9 cellular contexts compared by ENCODE assay signal in genomic region chr12:132414634-132415340, GRCh38.
DNase-seq lines count a peak whose midpoint lies in the region; ATAC-seq, FAIRE-seq and TF ChIP-seq lines count a peak whose summit lies in the region.
"Had no signal": no experiment of that assay in that cellular context is flagged by ENCODE, and none has a peak within 500 bp of the region (broad histone marks: within the 10 kb centered on the region; RNA-seq: fewer than 3 reads in every experiment).

No MANE protein-coding gene starts in this region.

- FAIRE-seq in D721Med (lab: Jason Lieb, UNC) = no peak
- no peak for FAIRE-seq in RCC 7860 (lab: Jason Lieb, UNC)
- FAIRE-seq: colon had no signal

- ATAC-seq in GM21447 (IDR thresholded peaks at IDR 0.05; ENCODE audit: unreplicated experiment) = peak; percentile 85
- peak; percentile 88 for ATAC-seq in omental fat pad (ENCODE audit: low FRiP score)

- no peaks in the 10 kb centered on the region for H3K79me2 ChIP-seq in KMS-11 (ENCODE audit: insufficient read depth, low read depth)

- TF ChIP-seq EP300 in suprapubic skin (IDR thresholded peaks at IDR 0.05) = no peak

- H4K20me1 ChIP-seq in KMS-11 (ENCODE audit: insufficient read depth) = no peaks in the 10 kb centered on the region

- TF ChIP-seq CTCF in D721Med (IDR thresholded peaks at IDR 0.05; ENCODE audit: insufficient read depth, missing control alignments) = peak; percentile 90
- peak; percentile 57 for TF ChIP-seq CTCF in KMS-11 (conservative IDR thresholded peaks at IDR 0.05; ENCODE audit: low read depth, low read length)
- TF ChIP-seq CTCF in omental fat pad (IDR thresholded peaks at IDR 0.05) = peak in 1 of 3 donors; percentile 77
- TF ChIP-seq CTCF in suprapubic skin (IDR thresholded peaks at IDR 0.05) = peak; percentile 80 to 87

- no peaks in the 10 kb centered on the region for H3K4me1 ChIP-seq in KMS-11 (ENCODE audit: low read depth, poor library complexity, severe bottlenecking)
- peaks cover 15% of the 10 kb centered on the region for H3K4me1 ChIP-seq in suprapubic skin

- H3K4me2 ChIP-seq in KMS-11 = no peak overlapping the region

- H3K27me3 ChIP-seq in KMS-11 (ENCODE audit: insufficient read depth, low read depth) (no peaks in the 10 kb centered on the region), suprapubic skin (peaks cover 67% of the 10 kb centered on the region)

- no peak for TF ChIP-seq POLR2A in suprapubic skin (IDR thresholded peaks at IDR 0.05)

- H3K9me3 ChIP-seq in suprapubic skin = no peaks in the 10 kb centered on the region

- no peak overlapping the region for H2AFZ ChIP-seq in KMS-11 (ENCODE audit: low read depth)

- H3K36me3 ChIP-seq in KMS-11 (ENCODE audit: insufficient read depth) (no peaks in the 10 kb centered on the region), suprapubic skin (no peaks in the 10 kb centered on the region)

- peak; percentile 86 for DNase-seq in D721Med (ENCODE audit: insufficient read length, low spot score)
- peak; percentile 62 for DNase-seq in RCC 7860 (ENCODE audit: low spot score)
- peak; percentile 65 for DNase-seq in activated T-helper 1 cell treated with Interleukin-2 at 50 U/mL for 16 hours (ENCODE audit: low read depth)
- peak; percentile 56 for DNase-seq in fibroblast of the conjunctiva (ENCODE audit: low read depth)
- peak; percentile 30 for DNase-seq in omental fat pad (ENCODE audit: low spot score)
- no peak for DNase-seq in suprapubic skin (ENCODE audit: low spot score in 2 of 2)

- H3K27ac ChIP-seq in KMS-11 (no peak overlapping the region), suprapubic skin (no peak overlapping the region)

- WGBS in suprapubic skin = 37% methylated on average over 6 of the region's 30 CpGs

- H3K4me3 ChIP-seq in KMS-11 (IDR thresholded peaks at IDR 0.05; ENCODE audit: insufficient read depth, low read depth, low read length) (no peak overlapping the region), suprapubic skin (no peak overlapping the region)

- H3K9ac ChIP-seq in KMS-11 = no peak overlapping the region

Comparison
In these comparisons a context has a peak if more than half of its experiments do, and no peak if none do; other contexts are left out.
1. DNase-seq: peak in D721Med (single experiment), RCC 7860 (single experiment), activated T-helper 1 cell treated with Interleukin-2 at 50 U/mL for 16 hours (single experiment), fibroblast of the conjunctiva (single experiment) and omental fat pad (single experiment); none in suprapubic skin (0 of 2).